ENCODE assay signal across 1 cellular context in genomic region chr14:21055473-21056117, GRCh38.
TF ChIP-seq lines count a peak whose summit lies in the region.

No MANE protein-coding gene starts in this region.

TF ChIP-seq in HepG2, 621 proteins besides CTCF, POLR2A, EP300 and RAD21 (continued from another document and continues in another):
- TF ChIP-seq, protein P1, sequence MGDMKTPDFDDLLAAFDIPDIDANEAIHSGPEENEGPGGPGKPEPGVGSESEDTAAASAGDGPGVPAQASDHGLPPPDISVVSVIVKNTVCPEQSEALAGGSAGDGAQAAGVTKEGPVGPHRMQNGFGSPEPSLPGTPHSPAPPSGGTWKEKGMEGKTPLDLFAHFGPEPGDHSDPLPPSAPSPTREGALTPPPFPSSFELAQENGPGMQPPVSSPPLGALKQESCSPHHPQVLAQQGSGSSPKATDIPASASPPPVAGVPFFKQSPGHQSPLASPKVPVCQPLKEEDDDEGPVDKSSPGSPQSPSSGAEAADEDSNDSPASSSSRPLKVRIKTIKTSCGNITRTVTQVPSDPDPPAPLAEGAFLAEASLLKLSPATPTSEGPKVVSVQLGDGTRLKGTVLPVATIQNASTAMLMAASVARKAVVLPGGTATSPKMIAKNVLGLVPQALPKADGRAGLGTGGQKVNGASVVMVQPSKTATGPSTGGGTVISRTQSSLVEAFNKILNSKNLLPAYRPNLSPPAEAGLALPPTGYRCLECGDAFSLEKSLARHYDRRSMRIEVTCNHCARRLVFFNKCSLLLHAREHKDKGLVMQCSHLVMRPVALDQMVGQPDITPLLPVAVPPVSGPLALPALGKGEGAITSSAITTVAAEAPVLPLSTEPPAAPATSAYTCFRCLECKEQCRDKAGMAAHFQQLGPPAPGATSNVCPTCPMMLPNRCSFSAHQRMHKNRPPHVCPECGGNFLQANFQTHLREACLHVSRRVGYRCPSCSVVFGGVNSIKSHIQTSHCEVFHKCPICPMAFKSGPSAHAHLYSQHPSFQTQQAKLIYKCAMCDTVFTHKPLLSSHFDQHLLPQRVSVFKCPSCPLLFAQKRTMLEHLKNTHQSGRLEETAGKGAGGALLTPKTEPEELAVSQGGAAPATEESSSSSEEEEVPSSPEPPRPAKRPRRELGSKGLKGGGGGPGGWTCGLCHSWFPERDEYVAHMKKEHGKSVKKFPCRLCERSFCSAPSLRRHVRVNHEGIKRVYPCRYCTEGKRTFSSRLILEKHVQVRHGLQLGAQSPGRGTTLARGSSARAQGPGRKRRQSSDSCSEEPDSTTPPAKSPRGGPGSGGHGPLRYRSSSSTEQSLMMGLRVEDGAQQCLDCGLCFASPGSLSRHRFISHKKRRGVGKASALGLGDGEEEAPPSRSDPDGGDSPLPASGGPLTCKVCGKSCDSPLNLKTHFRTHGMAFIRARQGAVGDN (CRISPR knock-in tag; IDR thresholded peaks at IDR 0.05): peak; percentile 41; the same call in 1 of the 2 replicates
- TF ChIP-seq NCOR1 (IDR thresholded peaks at IDR 0.05; ENCODE audit: borderline replicate concordance, low read length): peak; percentile 82; the same call in 1 of the 2 replicates
- TF ChIP-seq, protein P2, sequence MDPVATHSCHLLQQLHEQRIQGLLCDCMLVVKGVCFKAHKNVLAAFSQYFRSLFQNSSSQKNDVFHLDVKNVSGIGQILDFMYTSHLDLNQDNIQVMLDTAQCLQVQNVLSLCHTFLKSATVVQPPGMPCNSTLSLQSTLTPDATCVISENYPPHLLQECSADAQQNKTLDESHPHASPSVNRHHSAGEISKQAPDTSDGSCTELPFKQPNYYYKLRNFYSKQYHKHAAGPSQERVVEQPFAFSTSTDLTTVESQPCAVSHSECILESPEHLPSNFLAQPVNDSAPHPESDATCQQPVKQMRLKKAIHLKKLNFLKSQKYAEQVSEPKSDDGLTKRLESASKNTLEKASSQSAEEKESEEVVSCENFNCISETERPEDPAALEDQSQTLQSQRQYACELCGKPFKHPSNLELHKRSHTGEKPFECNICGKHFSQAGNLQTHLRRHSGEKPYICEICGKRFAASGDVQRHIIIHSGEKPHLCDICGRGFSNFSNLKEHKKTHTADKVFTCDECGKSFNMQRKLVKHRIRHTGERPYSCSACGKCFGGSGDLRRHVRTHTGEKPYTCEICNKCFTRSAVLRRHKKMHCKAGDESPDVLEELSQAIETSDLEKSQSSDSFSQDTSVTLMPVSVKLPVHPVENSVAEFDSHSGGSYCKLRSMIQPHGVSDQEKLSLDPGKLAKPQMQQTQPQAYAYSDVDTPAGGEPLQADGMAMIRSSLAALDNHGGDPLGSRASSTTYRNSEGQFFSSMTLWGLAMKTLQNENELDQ (CRISPR knock-in tag; IDR thresholded peaks at IDR 0.05; ENCODE audit: borderline replicate concordance): no peak
- 0 out of 2 replicates have a peak, but pooled peaks have one; percentile 63 for TF ChIP-seq E2F2 (CRISPR knock-in tag; IDR thresholded peaks at IDR 0.05; ENCODE audit: borderline replicate concordance)
- no peak for TF ChIP-seq HNRNPUL1 (IDR thresholded peaks at IDR 0.05; ENCODE audit: low read depth, low read length)
- TF ChIP-seq, protein P3, sequence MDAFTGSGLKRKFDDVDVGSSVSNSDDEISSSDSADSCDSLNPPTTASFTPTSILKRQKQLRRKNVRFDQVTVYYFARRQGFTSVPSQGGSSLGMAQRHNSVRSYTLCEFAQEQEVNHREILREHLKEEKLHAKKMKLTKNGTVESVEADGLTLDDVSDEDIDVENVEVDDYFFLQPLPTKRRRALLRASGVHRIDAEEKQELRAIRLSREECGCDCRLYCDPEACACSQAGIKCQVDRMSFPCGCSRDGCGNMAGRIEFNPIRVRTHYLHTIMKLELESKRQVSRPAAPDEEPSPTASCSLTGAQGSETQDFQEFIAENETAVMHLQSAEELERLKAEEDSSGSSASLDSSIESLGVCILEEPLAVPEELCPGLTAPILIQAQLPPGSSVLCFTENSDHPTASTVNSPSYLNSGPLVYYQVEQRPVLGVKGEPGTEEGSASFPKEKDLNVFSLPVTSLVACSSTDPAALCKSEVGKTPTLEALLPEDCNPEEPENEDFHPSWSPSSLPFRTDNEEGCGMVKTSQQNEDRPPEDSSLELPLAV (CRISPR knock-in tag; conservative IDR thresholded peaks at IDR 0.05; ENCODE audit: low read depth): no peak
- TF ChIP-seq ZNF503 (CRISPR knock-in tag; IDR thresholded peaks at IDR 0.05): peak; percentile 74
- TF ChIP-seq RFX5 (IDR thresholded peaks at IDR 0.05; ENCODE audit: low read depth, low read length): no peak
- TF ChIP-seq, protein P4, sequence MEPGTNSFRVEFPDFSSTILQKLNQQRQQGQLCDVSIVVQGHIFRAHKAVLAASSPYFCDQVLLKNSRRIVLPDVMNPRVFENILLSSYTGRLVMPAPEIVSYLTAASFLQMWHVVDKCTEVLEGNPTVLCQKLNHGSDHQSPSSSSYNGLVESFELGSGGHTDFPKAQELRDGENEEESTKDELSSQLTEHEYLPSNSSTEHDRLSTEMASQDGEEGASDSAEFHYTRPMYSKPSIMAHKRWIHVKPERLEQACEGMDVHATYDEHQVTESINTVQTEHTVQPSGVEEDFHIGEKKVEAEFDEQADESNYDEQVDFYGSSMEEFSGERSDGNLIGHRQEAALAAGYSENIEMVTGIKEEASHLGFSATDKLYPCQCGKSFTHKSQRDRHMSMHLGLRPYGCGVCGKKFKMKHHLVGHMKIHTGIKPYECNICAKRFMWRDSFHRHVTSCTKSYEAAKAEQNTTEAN (CRISPR knock-in tag; conservative IDR thresholded peaks at IDR 0.05): 0 out of 2 replicates have a peak, but pooled peaks have one; percentile 38
- peak; percentile 89 for TF ChIP-seq PITX1 (CRISPR knock-in tag; IDR thresholded peaks at IDR 0.05)
- peak; percentile 82 for TF ChIP-seq ZNF691 (CRISPR knock-in tag; IDR thresholded peaks at IDR 0.05; ENCODE audit: borderline replicate concordance, low read depth)
- TF ChIP-seq NONO (IDR thresholded peaks at IDR 0.05): no peak
- peak; percentile 93 for TF ChIP-seq NONO (CRISPR knock-in tag; conservative IDR thresholded peaks at IDR 0.05)
- TF ChIP-seq ZNF724P (CRISPR knock-in tag; IDR thresholded peaks at IDR 0.05; ENCODE audit: borderline replicate concordance): peak; percentile 53; the same call in 1 of the 2 replicates
- TF ChIP-seq HDAC6 (IDR thresholded peaks at IDR 0.05; ENCODE audit: low read depth, low read length): no peak
- 0 out of 2 replicates have a peak, but pooled peaks have one; percentile 36 for TF ChIP-seq CC2D1A (CRISPR knock-in tag; IDR thresholded peaks at IDR 0.05)
- no peak for TF ChIP-seq GTF3A (CRISPR knock-in tag; conservative IDR thresholded peaks at IDR 0.05)
- TF ChIP-seq ZNF3 (CRISPR knock-in tag; IDR thresholded peaks at IDR 0.05): no peak
- TF ChIP-seq NBN (conservative IDR thresholded peaks at IDR 0.05): no peak
- TF ChIP-seq, protein P5, sequence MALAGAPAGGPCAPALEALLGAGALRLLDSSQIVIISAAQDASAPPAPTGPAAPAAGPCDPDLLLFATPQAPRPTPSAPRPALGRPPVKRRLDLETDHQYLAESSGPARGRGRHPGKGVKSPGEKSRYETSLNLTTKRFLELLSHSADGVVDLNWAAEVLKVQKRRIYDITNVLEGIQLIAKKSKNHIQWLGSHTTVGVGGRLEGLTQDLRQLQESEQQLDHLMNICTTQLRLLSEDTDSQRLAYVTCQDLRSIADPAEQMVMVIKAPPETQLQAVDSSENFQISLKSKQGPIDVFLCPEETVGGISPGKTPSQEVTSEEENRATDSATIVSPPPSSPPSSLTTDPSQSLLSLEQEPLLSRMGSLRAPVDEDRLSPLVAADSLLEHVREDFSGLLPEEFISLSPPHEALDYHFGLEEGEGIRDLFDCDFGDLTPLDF (CRISPR knock-in tag; IDR thresholded peaks at IDR 0.05): peak; percentile 65; the same call in 1 of the 2 replicates
- TF ChIP-seq, protein P6, sequence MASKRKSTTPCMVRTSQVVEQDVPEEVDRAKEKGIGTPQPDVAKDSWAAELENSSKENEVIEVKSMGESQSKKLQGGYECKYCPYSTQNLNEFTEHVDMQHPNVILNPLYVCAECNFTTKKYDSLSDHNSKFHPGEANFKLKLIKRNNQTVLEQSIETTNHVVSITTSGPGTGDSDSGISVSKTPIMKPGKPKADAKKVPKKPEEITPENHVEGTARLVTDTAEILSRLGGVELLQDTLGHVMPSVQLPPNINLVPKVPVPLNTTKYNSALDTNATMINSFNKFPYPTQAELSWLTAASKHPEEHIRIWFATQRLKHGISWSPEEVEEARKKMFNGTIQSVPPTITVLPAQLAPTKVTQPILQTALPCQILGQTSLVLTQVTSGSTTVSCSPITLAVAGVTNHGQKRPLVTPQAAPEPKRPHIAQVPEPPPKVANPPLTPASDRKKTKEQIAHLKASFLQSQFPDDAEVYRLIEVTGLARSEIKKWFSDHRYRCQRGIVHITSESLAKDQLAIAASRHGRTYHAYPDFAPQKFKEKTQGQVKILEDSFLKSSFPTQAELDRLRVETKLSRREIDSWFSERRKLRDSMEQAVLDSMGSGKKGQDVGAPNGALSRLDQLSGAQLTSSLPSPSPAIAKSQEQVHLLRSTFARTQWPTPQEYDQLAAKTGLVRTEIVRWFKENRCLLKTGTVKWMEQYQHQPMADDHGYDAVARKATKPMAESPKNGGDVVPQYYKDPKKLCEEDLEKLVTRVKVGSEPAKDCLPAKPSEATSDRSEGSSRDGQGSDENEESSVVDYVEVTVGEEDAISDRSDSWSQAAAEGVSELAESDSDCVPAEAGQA (IDR thresholded peaks at IDR 0.05; ENCODE audit: low read depth): peak; percentile 71; the same call in 1 of the 2 replicates
- TF ChIP-seq, protein P6 (CRISPR knock-in tag; IDR thresholded peaks at IDR 0.05; ENCODE audit: borderline replicate concordance): no peak
- peak; percentile 62; the same call in 1 of the 2 replicates for TF ChIP-seq DMAP1 (CRISPR knock-in tag; IDR thresholded peaks at IDR 0.05)
- peak; percentile 91; the same call in 1 of the 2 replicates for TF ChIP-seq ZNF709 (CRISPR knock-in tag; IDR thresholded peaks at IDR 0.05)
- TF ChIP-seq ZFP90 (CRISPR knock-in tag; IDR thresholded peaks at IDR 0.05; ENCODE audit: borderline replicate concordance): peak; percentile 67; the same call in 1 of the 2 replicates
- no peak for TF ChIP-seq MAFG (CRISPR knock-in tag; IDR thresholded peaks at IDR 0.05)
- TF ChIP-seq FOXC1 (CRISPR knock-in tag; IDR thresholded peaks at IDR 0.05; ENCODE audit: borderline replicate concordance): peak; percentile 76; the same call in 1 of the 2 replicates
- TF ChIP-seq ADNP (CRISPR knock-in tag; IDR thresholded peaks at IDR 0.05): no peak
- TF ChIP-seq CBX2 (IDR thresholded peaks at IDR 0.05; ENCODE audit: low read depth, low read length): no peak
- no peak for TF ChIP-seq CBX2 (CRISPR knock-in tag; IDR thresholded peaks at IDR 0.05; ENCODE audit: low read depth)
- no peak for TF ChIP-seq ZFP36 (IDR thresholded peaks at IDR 0.05; ENCODE audit: borderline replicate concordance, low read depth, low read length, partially characterized antibody)
- TF ChIP-seq ZNF230 (CRISPR knock-in tag; IDR thresholded peaks at IDR 0.05): 0 out of 2 replicates have a peak, but pooled peaks have one; percentile 40
- TF ChIP-seq SNRNP70 (IDR thresholded peaks at IDR 0.05; ENCODE audit: low read depth, low read length): no peak
- TF ChIP-seq GATA4 (IDR thresholded peaks at IDR 0.05; ENCODE audit: borderline replicate concordance, low read depth): 0 out of 2 replicates have a peak, but pooled peaks have one; percentile 30
- TF ChIP-seq ZNF224 (CRISPR knock-in tag; IDR thresholded peaks at IDR 0.05): no peak
- TF ChIP-seq YEATS2 (CRISPR knock-in tag; IDR thresholded peaks at IDR 0.05; ENCODE audit: borderline replicate concordance): peak; percentile 83; the same call in 1 of the 2 replicates
- TF ChIP-seq ZMYM2 (CRISPR knock-in tag; IDR thresholded peaks at IDR 0.05): peak; percentile 44; the same call in 1 of the 2 replicates
- TF ChIP-seq TARDBP (CRISPR knock-in tag; IDR thresholded peaks at IDR 0.05): peak; percentile 91; the same call in 1 of the 2 replicates
- no peak; the same call in 1 of the 2 replicates for TF ChIP-seq ZNF737 (CRISPR knock-in tag; IDR thresholded peaks at IDR 0.05; ENCODE audit: borderline replicate concordance)
- TF ChIP-seq BRD4 (CRISPR knock-in tag; IDR thresholded peaks at IDR 0.05): peak; percentile 95; the same call in 1 of the 2 replicates
